In genomic region chr4:2689825-2690700, GRCh38 we compare ENCODE assay signal across 9 cellular contexts.
DNase-seq lines count a peak whose midpoint lies in the region; ATAC-seq, FAIRE-seq and TF ChIP-seq lines count a peak whose summit lies in the region.
"Had no signal": no experiment of that assay in that cellular context is flagged by ENCODE, and none has a peak within 500 bp of the region (broad histone marks: within the 10 kb centered on the region; RNA-seq: fewer than 3 reads in every experiment).

No MANE protein-coding gene starts in this region.

- FAIRE-seq in D721Med (lab: Jason Lieb, UNC): no peak
- FAIRE-seq: A549 had no signal

- peaks cover 55% of the 10 kb centered on the region for H3K36me3 Mint-ChIP-seq in activated CD4-positive, alpha-beta T cell treated with anti-CD3 and anti-CD28 coated beads for 36 hours (ENCODE audit: low read depth)
- peaks cover 37% of the 10 kb centered on the region for H3K36me3 Mint-ChIP-seq in activated naive CD8-positive, alpha-beta T cell treated with anti-CD3 and anti-CD28 coated beads for 36 hours
- peaks cover 84% of the 10 kb centered on the region for H3K36me3 Mint-ChIP-seq in stimulated activated effector memory CD8-positive, alpha-beta T cell treated with anti-CD3 and anti-CD28 coated beads, Interleukin-12 subunit alpha, Interleukin-12 subunit beta, amount 100 ng/mL, for 72 hours

- intact Hi-C loops in activated CD4-positive, alpha-beta T cell treated with anti-CD3 and anti-CD28 coated beads for 36 hours (cut with DNase I, micrococcal nuclease): no loop called here

- H3K4me3 Mint-ChIP-seq in activated CD4-positive, alpha-beta T cell treated with anti-CD3 and anti-CD28 coated beads for 36 hours: no peak overlapping the region
- no peak overlapping the region for H3K4me3 Mint-ChIP-seq in activated naive CD8-positive, alpha-beta T cell treated with anti-CD3 and anti-CD28 coated beads for 36 hours
- H3K4me3 Mint-ChIP-seq in stimulated activated effector memory CD8-positive, alpha-beta T cell treated with anti-CD3 and anti-CD28 coated beads, Interleukin-12 subunit alpha, Interleukin-12 subunit beta, amount 100 ng/mL, for 72 hours: peak overlapping the region; percentile 33

- TF ChIP-seq CTCF in D721Med (IDR thresholded peaks at IDR 0.05; ENCODE audit: insufficient read depth, missing control alignments): no peak

- ATAC-seq in activated CD4-positive, alpha-beta T cell treated with anti-CD3 and anti-CD28 coated beads for 36 hours: peak; percentile 66
- ATAC-seq in HG03442 (IDR thresholded peaks at IDR 0.05; ENCODE audit: unreplicated experiment) (peak; percentile 72), HG03095 (IDR thresholded peaks at IDR 0.05; ENCODE audit: unreplicated experiment) (no peak)
- peak; percentile 89 for ATAC-seq in stimulated activated effector memory CD8-positive, alpha-beta T cell treated with anti-CD3 and anti-CD28 coated beads, Interleukin-12 subunit alpha, Interleukin-12 subunit beta, amount 100 ng/mL, for 72 hours
- ATAC-seq: A549 had no signal

- POLR2A ChIA-PET in activated CD4-positive, alpha-beta T cell treated with anti-CD3 and anti-CD28 coated beads for 36 hours (lab: Charles Lee): interaction anchor here (0.6 to 1.4 kb wide), 3 partner anchors 15 to 408 kb away, joined by 3 to 7 read pairs (median 4); no protein-coding TSS in a partner anchor

- H3K9me3 Mint-ChIP-seq in activated CD4-positive, alpha-beta T cell treated with anti-CD3 and anti-CD28 coated beads for 36 hours (ENCODE audit: low read depth): no peaks in the 10 kb centered on the region
- no peaks in the 10 kb centered on the region for H3K9me3 Mint-ChIP-seq in activated naive CD8-positive, alpha-beta T cell treated with anti-CD3 and anti-CD28 coated beads for 36 hours
- H3K9me3 Mint-ChIP-seq in stimulated activated effector memory CD8-positive, alpha-beta T cell treated with anti-CD3 and anti-CD28 coated beads, Interleukin-12 subunit alpha, Interleukin-12 subunit beta, amount 100 ng/mL, for 72 hours: no peaks in the 10 kb centered on the region

- CTCF ChIA-PET in activated CD4-positive, alpha-beta T cell treated with anti-CD3 and anti-CD28 coated beads for 36 hours (lab: Charles Lee): interaction anchor here (0.7 to 1.3 kb wide), 4 partner anchors 9 to 179 kb away, joined by 3 to 4 read pairs (median 3); no protein-coding TSS in a partner anchor

- peak; percentile 65 for DNase-seq in activated CD4-positive, alpha-beta T cell treated with anti-CD3 and anti-CD28 coated beads for 36 hours
- no peak for DNase-seq in activated CD4-positive, alpha-beta T cell treated with anti-CD3 and anti-CD28 coated beads for 4 hours
- DNase-seq in activated naive CD8-positive, alpha-beta T cell treated with anti-CD3 and anti-CD28 coated beads for 36 hours: peak; percentile 43
- peak; percentile 20 to 66 for DNase-seq in stimulated activated effector memory CD8-positive, alpha-beta T cell treated with anti-CD3 and anti-CD28 coated beads, Interleukin-12 subunit alpha, Interleukin-12 subunit beta, amount 100 ng/mL, for 72 hours (ENCODE audit: low spot score in 2 of 2)
- DNase-seq in D721Med (ENCODE audit: insufficient read length, low spot score): no peak
- no peak for DNase-seq in GDM1 (lab: John Stamatoyannopoulos, UW)

- H3K4me1 Mint-ChIP-seq in activated CD4-positive, alpha-beta T cell treated with anti-CD3 and anti-CD28 coated beads for 36 hours: peaks cover 34% of the 10 kb centered on the region
- peaks cover 22% of the 10 kb centered on the region for H3K4me1 Mint-ChIP-seq in activated naive CD8-positive, alpha-beta T cell treated with anti-CD3 and anti-CD28 coated beads for 36 hours
- H3K4me1 Mint-ChIP-seq in stimulated activated effector memory CD8-positive, alpha-beta T cell treated with anti-CD3 and anti-CD28 coated beads, Interleukin-12 subunit alpha, Interleukin-12 subunit beta, amount 100 ng/mL, for 72 hours: peaks cover 56% of the 10 kb centered on the region

- no peaks in the 10 kb centered on the region for H3K27me3 Mint-ChIP-seq in activated CD4-positive, alpha-beta T cell treated with anti-CD3 and anti-CD28 coated beads for 36 hours
- H3K27me3 Mint-ChIP-seq in activated naive CD8-positive, alpha-beta T cell treated with anti-CD3 and anti-CD28 coated beads for 36 hours: no peaks in the 10 kb centered on the region

- peak overlapping the region; percentile 38 for H3K27ac Mint-ChIP-seq in activated CD4-positive, alpha-beta T cell treated with anti-CD3 and anti-CD28 coated beads for 36 hours
- peak overlapping the region; percentile 70 for H3K27ac Mint-ChIP-seq in activated naive CD8-positive, alpha-beta T cell treated with anti-CD3 and anti-CD28 coated beads for 36 hours
- peak overlapping the region; percentile 92 for H3K27ac Mint-ChIP-seq in stimulated activated effector memory CD8-positive, alpha-beta T cell treated with anti-CD3 and anti-CD28 coated beads, Interleukin-12 subunit alpha, Interleukin-12 subunit beta, amount 100 ng/mL, for 72 hours

Comparison
In these comparisons a context has a peak if more than half of its experiments do, and no peak if none do; other contexts are left out.
1. DNase-seq: peak in activated CD4-positive, alpha-beta T cell treated with anti-CD3 and anti-CD28 coated beads for 36 hours (single experiment), activated naive CD8-positive, alpha-beta T cell treated with anti-CD3 and anti-CD28 coated beads for 36 hours (single experiment) and stimulated activated effector memory CD8-positive, alpha-beta T cell treated with anti-CD3 and anti-CD28 coated beads, Interleukin-12 subunit alpha, Interleukin-12 subunit beta, amount 100 ng/mL, for 72 hours (2 of 2); none in activated CD4-positive, alpha-beta T cell treated with anti-CD3 and anti-CD28 coated beads for 4 hours (0 of 2), D721Med (single experiment) and GDM1 (single experiment).
2. H3K27ac Mint-ChIP-seq: peak in every context shown above with its lines; median percentile 92 in stimulated activated effector memory CD8-positive, alpha-beta T cell treated with anti-CD3 and anti-CD28 coated beads, Interleukin-12 subunit alpha, Interleukin-12 subunit beta, amount 100 ng/mL, for 72 hours; 70 in activated naive CD8-positive, alpha-beta T cell treated with anti-CD3 and anti-CD28 coated beads for 36 hours; 38 in activated CD4-positive, alpha-beta T cell treated with anti-CD3 and anti-CD28 coated beads for 36 hours.